Comparison of ENCODE assay signal across 8 cellular contexts in the genomic region with DNA sequence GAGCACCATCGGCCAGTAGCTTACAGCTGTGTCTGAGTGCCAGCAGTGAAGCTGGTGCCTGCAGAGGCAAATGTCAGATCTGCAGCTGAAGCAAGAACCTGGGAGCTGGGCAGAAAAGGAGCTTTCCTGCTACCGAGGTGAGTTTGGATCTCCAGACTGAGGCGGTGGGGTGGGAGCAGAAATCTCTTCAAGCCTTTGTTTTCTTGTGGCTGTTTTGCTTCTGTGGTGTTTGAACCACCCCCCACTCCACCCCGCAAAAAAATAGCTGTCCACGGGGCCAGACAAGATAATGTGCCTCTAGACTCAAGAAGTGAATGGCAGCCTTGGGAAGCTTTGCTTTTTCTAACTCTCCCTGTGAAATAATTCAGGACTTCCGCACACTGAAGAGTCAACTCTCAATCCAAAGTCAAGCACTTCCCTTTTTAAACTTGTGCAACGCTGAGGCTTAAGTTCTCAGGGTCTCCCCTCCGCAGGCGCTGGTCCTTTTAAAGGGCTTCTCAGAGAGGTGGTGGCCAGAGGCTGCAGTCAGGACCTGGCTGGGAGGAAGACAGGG.
DNase-seq lines count a peak whose midpoint lies in the region; ATAC-seq and TF ChIP-seq lines count a peak whose summit lies in the region.

No MANE protein-coding gene starts in this region.

- TF ChIP-seq POLR2A in suprapubic skin (IDR thresholded peaks at IDR 0.05) = no peak

- H3K27me3 ChIP-seq in iPS DF 6.9 (ENCODE audit: control insufficient read depth, insufficient read depth, low read length) = no peaks in the 10 kb centered on the region; the same call in 1 of the 2 replicates
- peaks cover 33% of the 10 kb centered on the region for H3K27me3 ChIP-seq in suprapubic skin

- no peak for TF ChIP-seq CTCF in suprapubic skin (IDR thresholded peaks at IDR 0.05)

- no peak for TF ChIP-seq EP300 in suprapubic skin (IDR thresholded peaks at IDR 0.05)

- peaks cover 12% of the 10 kb centered on the region for H3K27me3 Mint-ChIP-seq in activated CD4-positive, alpha-beta T cell treated with anti-CD3 and anti-CD28 coated beads, Interleukin-2, amount 10 ng/mL, durations not matched to agents 7 days and 5 days
- H3K27me3 Mint-ChIP-seq in T-helper 1 cell treated with Interleukin-12 subunit alpha and Interleukin-12 subunit beta and Interleukin-4 antibody, amounts not matched to agents 30 μg/mL and 1 μg/mL, for 36 hours (ENCODE audit: low read depth) = peaks cover 40% of the 10 kb centered on the region

- H3K4me1 Mint-ChIP-seq in activated CD4-positive, alpha-beta T cell treated with anti-CD3 and anti-CD28 coated beads, Interleukin-2, amount 10 ng/mL, durations not matched to agents 7 days and 5 days = peaks cover 38% of the 10 kb centered on the region
- peaks cover 29% of the 10 kb centered on the region for H3K4me1 Mint-ChIP-seq in T-helper 1 cell treated with Interleukin-12 subunit alpha and Interleukin-12 subunit beta and Interleukin-4 antibody, amounts not matched to agents 30 μg/mL and 1 μg/mL, for 36 hours (ENCODE audit: low read depth)

- H3K9me3 Mint-ChIP-seq in activated CD4-positive, alpha-beta T cell treated with anti-CD3 and anti-CD28 coated beads, Interleukin-2, amount 10 ng/mL, durations not matched to agents 7 days and 5 days = peaks cover 3% of the 10 kb centered on the region
- no peaks in the 10 kb centered on the region for H3K9me3 Mint-ChIP-seq in T-helper 1 cell treated with Interleukin-12 subunit alpha and Interleukin-12 subunit beta and Interleukin-4 antibody, amounts not matched to agents 30 μg/mL and 1 μg/mL, for 36 hours

- CTCF ChIA-PET in activated CD4-positive, alpha-beta T cell treated with anti-CD3 and anti-CD28 coated beads, Interleukin-2, amount 10 ng/mL, durations not matched to agents 7 days and 5 days (lab: Charles Lee) = interaction anchor here (0.9 to 6.3 kb wide), 17 partner anchors 8 to 113 kb away, joined by 3 to 28 read pairs (median 5); no protein-coding TSS in a partner anchor

- H3K27ac ChIP-seq in iPS DF 6.9 (ENCODE audit: low read length) (no peak overlapping the region), suprapubic skin (no peak overlapping the region)

- no CpG with 5 or more reads among the region's 9 CpGs for WGBS in iPS DF 6.9 (ENCODE audit: insufficient coverage, insufficient read length)
- WGBS in suprapubic skin = 29% methylated on average over 9 of the region's 9 CpGs

- peaks cover 6% of the 10 kb centered on the region; the same call in 1 of the 2 replicates for H3K4me1 ChIP-seq in iPS DF 6.9 (ENCODE audit: control insufficient read depth, insufficient read depth, low read length)
- peaks cover 20% of the 10 kb centered on the region for H3K4me1 ChIP-seq in suprapubic skin

- H3K9me3 ChIP-seq in iPS DF 6.9 (ENCODE audit: control insufficient read depth, insufficient read depth, low read length) (no peaks in the 10 kb centered on the region), suprapubic skin (no peaks in the 10 kb centered on the region)

- peak overlapping the region; percentile 77 for H3K27ac Mint-ChIP-seq in activated CD4-positive, alpha-beta T cell treated with anti-CD3 and anti-CD28 coated beads, Interleukin-2, amount 10 ng/mL, durations not matched to agents 7 days and 5 days
- H3K27ac Mint-ChIP-seq in T-helper 1 cell treated with Interleukin-12 subunit alpha and Interleukin-12 subunit beta and Interleukin-4 antibody, amounts not matched to agents 30 μg/mL and 1 μg/mL, for 36 hours = no peak overlapping the region

- DNase-seq in activated CD4-positive, alpha-beta T cell treated with anti-CD3 and anti-CD28 coated beads, Interleukin-2, amount 10 ng/mL, durations not matched to agents 7 days and 5 days = no peak
- no peak for DNase-seq in activated CD4-positive, alpha-beta T cell treated with anti-CD3 and anti-CD28 coated beads for 1 hour
- no peak for DNase-seq in iPS DF 6.9 (ENCODE audit: low read depth, low spot score)
- no peak for DNase-seq in suprapubic skin (ENCODE audit: low spot score in 2 of 2)
- DNase-seq in NCI-H526 treated with DMSO at 0.1 percent for 48 hours (lab: John Stamatoyannopoulos, UW) = no peak
- DNase-seq in hypothalamus (lab: John Stamatoyannopoulos, UW) = no peak

- H3K36me3 Mint-ChIP-seq in activated CD4-positive, alpha-beta T cell treated with anti-CD3 and anti-CD28 coated beads, Interleukin-2, amount 10 ng/mL, durations not matched to agents 7 days and 5 days (ENCODE audit: low read depth) = peaks cover 5% of the 10 kb centered on the region
- peaks cover 4% of the 10 kb centered on the region for H3K36me3 Mint-ChIP-seq in T-helper 1 cell treated with Interleukin-12 subunit alpha and Interleukin-12 subunit beta and Interleukin-4 antibody, amounts not matched to agents 30 μg/mL and 1 μg/mL, for 36 hours (ENCODE audit: low read depth)

- H3K36me3 ChIP-seq in iPS DF 6.9 (ENCODE audit: control insufficient read depth, insufficient read depth, low read length) (no peaks in the 10 kb centered on the region), suprapubic skin (no peaks in the 10 kb centered on the region)

- H3K4me3 ChIP-seq in iPS DF 6.9 (ENCODE audit: low read length) (peak overlapping the region; percentile 70; the same call in 1 of the 2 replicates), suprapubic skin (peak overlapping the region; percentile 47)

- peak overlapping the region; percentile 74 for H3K4me3 Mint-ChIP-seq in activated CD4-positive, alpha-beta T cell treated with anti-CD3 and anti-CD28 coated beads, Interleukin-2, amount 10 ng/mL, durations not matched to agents 7 days and 5 days
- H3K4me3 Mint-ChIP-seq in T-helper 1 cell treated with Interleukin-12 subunit alpha and Interleukin-12 subunit beta and Interleukin-4 antibody, amounts not matched to agents 30 μg/mL and 1 μg/mL, for 36 hours = peak overlapping the region; percentile 72

- ATAC-seq in GM21717 (IDR thresholded peaks at IDR 0.05; ENCODE audit: unreplicated experiment) = no peak

- POLR2A ChIA-PET in activated CD4-positive, alpha-beta T cell treated with anti-CD3 and anti-CD28 coated beads, Interleukin-2, amount 10 ng/mL, durations not matched to agents 7 days and 5 days (lab: Charles Lee) = no interaction called here
